2 cellular contexts compared by ENCODE assay signal in the genomic region with DNA sequence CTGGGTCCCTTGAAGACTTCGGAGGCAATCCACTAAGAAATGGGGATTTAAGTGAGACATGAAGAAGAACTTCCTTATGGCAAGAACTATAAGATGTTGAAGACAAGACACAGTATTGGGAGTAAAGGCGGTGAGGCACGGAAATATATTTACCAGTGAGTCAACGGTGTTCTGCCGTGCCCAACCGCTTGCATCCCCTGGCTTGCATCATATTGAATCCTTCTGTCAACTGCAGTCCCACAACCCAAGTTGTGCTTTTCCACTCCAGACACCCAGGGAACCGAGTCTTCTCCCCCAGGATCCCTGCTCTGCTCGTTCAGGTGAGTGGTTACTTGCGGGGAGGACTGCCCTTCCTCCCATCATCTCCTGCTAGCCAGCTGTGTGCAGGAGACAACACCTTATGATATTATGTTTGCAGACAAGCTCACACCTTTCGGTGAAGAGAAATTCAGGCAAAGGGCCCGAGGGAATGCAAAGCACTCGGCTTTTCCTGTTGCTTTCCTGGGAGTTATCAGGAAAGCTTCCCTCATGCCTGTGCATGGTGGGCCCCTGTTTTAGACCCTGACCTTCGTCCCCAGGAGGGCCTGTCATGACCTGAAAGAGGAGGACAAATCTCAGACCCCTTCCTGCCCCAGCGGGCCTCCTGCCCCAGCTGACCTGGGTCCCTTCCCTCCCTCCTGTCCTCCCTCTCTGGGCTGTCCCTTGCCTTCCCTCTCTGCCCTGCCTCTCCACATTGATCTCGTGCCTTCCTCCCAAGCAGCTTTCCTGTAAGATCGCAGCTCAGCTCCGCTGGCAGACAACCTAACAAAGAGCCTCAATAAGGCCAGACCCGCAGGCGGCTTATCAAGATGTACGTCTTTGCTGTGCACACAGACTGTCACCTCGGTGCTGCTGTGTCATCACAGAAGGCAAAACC.
A peak's percentile ranks its signal among the peaks of the same experiment; 100 is the strongest.
TF ChIP-seq lines count a peak whose summit lies in the region.

No MANE protein-coding gene starts in this region.

TF ChIP-seq in HEK293, 187 proteins besides CTCF, POLR2A, EP300 and RAD21:
- TF ChIP-seq, protein P1, sequence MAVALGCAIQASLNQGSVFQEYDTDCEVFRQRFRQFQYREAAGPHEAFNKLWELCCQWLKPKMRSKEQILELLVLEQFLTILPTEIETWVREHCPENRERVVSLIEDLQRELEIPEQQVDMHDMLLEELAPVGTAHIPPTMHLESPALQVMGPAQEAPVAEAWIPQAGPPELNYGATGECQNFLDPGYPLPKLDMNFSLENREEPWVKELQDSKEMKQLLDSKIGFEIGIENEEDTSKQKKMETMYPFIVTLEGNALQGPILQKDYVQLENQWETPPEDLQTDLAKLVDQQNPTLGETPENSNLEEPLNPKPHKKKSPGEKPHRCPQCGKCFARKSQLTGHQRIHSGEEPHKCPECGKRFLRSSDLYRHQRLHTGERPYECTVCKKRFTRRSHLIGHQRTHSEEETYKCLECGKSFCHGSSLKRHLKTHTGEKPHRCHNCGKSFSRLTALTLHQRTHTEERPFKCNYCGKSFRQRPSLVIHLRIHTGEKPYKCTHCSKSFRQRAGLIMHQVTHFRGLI (tag by site-specific recombination; IDR thresholded peaks at IDR 0.05) = peak; percentile 96
- TF ChIP-seq ZNF501 (tag by site-specific recombination; IDR thresholded peaks at IDR 0.05) = no peak
- TF ChIP-seq ZNF121 (tag by site-specific recombination; IDR thresholded peaks at IDR 0.05) = no peak

TF ChIP-seq in K562, 482 proteins besides CTCF, POLR2A, EP300 and RAD21:
- TF ChIP-seq ZNF239 (CRISPR knock-in tag; IDR thresholded peaks at IDR 0.05) (peak; percentile 71), PCBP1 (IDR thresholded peaks at IDR 0.05; ENCODE audit: low read depth, low read length, poor library complexity, severe bottlenecking) (no peak)
TF ChIP-seq in K562: peak in this region for 1.
